Comparison of ENCODE assay signal across 10 cellular contexts in the genomic region with DNA sequence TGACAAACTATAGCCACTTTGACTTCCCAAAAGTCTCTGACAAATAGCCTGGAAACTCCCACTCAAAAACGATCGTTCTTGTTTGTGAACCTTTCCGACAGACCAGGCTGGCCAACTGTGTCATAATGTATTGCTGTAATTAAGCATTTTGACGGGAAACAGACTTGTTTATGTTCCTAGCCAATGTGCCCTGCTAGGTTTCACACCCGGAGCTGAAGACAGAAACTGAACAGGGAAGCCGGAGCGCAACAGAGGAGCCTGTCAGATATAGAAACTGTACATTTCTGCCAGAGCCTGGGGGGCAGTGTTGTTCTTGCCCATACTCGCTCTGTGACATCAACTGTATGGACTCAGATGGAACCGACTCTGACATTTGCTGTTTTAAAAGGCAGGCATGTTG. TPM values are rescaled to one million over a fixed set of nuclear protein-coding genes. Genes with fewer than 3 reads are reported as not detected.
A peak's percentile ranks its signal among the peaks of the same experiment; 100 is the strongest.
DNase-seq lines count a peak whose midpoint lies in the region.
"Had no signal": no experiment of that assay in that cellular context is flagged by ENCODE, and none has a peak within 500 bp of the region (broad histone marks: within the 10 kb centered on the region; RNA-seq: fewer than 3 reads in every experiment).

No MANE protein-coding gene starts in this region.

- no peaks in the 10 kb centered on the region for H3K27me3 ChIP-seq in MG63
- H3K27me3 ChIP-seq: SJSA1 had no signal

- no peak overlapping the region for H3K4me3 ChIP-seq in MG63
- H3K4me3 ChIP-seq: SJSA1 had no signal

- DNase-seq in activated CD8-positive, alpha-beta memory T cell treated with anti-CD3 and anti-CD28 coated beads for 24 hours, result peak; percentile 65
- DNase-seq in activated CD8-positive, alpha-beta memory T cell treated with anti-CD3 and anti-CD28 coated beads, Interleukin-2, amount 50 U/mL, for 4 hours, result no peak
- DNase-seq in MG63 (peak; percentile 22), pons (ENCODE audit: low spot score) (peak; percentile 22), DMS114 treated with DMSO at 0.1 percent for 48 hours (lab: John Stamatoyannopoulos, UW; ENCODE audit: unreplicated experiment) (no peak), hippocampal formation (lab: John Stamatoyannopoulos, UW) (no peak), SKM-1 (lab: John Stamatoyannopoulos, UW; ENCODE audit: unreplicated experiment) (no peak)
- peak; percentile 54 to 56 for DNase-seq in activated T-cell treated with anti-CD3 and anti-CD28 coated beads, Interleukin-2, amount 50 U/mL, for 48 hours

- no peaks in the 10 kb centered on the region for H3K9me3 ChIP-seq in MG63
- H3K9me3 ChIP-seq: SJSA1 had no signal

- no peaks in the 10 kb centered on the region for H3K36me3 ChIP-seq in MG63
- H3K36me3 ChIP-seq: SJSA1 had no signal

RNA-seq across cellular contexts. Expression of gene C7orf33, which starts 55.3 kb away (rescaled TPM):
- total RNA-seq in MG63 (2014; rRNA removed; shearing (Covaris generic); ENCODE audit: low replicate concordance), result not detected in 2 replicates
- total RNA-seq: glomerular endothelial cell, SJSA1 had no signal

Comparison
In these comparisons a context has a peak if more than half of its experiments do, and no peak if none do; other contexts are left out.
1. DNase-seq: peak in activated CD8-positive, alpha-beta memory T cell treated with anti-CD3 and anti-CD28 coated beads for 24 hours (single experiment), MG63 (single experiment), activated T-cell treated with anti-CD3 and anti-CD28 coated beads, Interleukin-2, amount 50 U/mL, for 48 hours (2 of 2) and pons (single experiment); none in activated CD8-positive, alpha-beta memory T cell treated with anti-CD3 and anti-CD28 coated beads, Interleukin-2, amount 50 U/mL, for 4 hours (single experiment), DMS114 treated with DMSO at 0.1 percent for 48 hours (single experiment), hippocampal formation (0 of 2) and SKM-1 (single experiment).